15 cellular contexts compared by ENCODE assay signal in the genomic region with DNA sequence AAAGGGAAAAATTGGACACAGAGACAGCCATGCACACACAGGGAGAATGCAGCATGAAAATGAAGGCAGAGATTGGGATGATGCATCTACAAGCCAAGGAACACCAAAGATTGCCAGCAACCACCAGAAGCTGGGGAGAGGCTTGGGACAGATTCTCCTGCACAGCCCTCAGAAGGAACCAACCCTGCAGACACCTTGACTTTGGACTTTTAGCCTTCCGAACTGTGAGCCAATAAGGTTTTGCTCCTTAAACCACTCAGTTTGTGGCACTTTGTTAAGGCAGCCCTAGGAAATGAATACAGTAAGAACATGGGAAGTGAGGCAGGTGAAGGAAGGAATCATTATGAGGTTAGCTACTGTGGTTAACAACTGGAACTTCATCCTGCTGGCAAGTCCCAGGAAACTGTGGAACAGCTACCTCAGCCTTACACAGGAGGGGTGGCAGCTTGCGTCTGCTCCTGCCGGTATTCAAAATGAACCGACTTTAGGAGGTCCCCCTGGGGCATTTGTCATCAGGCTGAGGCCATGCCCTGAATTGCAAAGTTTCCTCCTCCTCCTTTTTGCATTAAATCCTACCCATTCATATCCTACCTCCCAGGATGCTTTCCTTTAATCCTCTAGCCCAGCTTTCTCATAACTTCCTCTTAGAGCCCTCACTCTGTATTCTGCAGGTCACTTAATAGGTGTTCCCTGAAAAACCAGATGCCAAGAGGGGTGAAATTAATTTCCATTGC. TPM values are rescaled to one million over a fixed set of nuclear protein-coding genes. Genes with fewer than 3 reads are reported as not detected.
DNase-seq lines count a peak whose midpoint lies in the region; ATAC-seq and TF ChIP-seq lines count a peak whose summit lies in the region.
"Had no signal": no experiment of that assay in that cellular context is flagged by ENCODE, and none has a peak within 500 bp of the region (broad histone marks: within the 10 kb centered on the region; RNA-seq: fewer than 3 reads in every experiment).

No MANE protein-coding gene starts in this region.

- no peak for DNase-seq in activated CD4-positive, alpha-beta T cell treated with anti-CD3 and anti-CD28 coated beads, Interleukin-2, amount 10 ng/mL, durations not matched to agents 24 days and 14 days
- no peak for DNase-seq in activated CD4-positive, alpha-beta T cell treated with anti-CD3 and anti-CD28 coated beads for 4 hours
- DNase-seq in activated naive CD8-positive, alpha-beta T cell treated with anti-CD3 and anti-CD28 coated beads, Interleukin-2, amount 50 U/mL, for 24 hours, result no peak
- DNase-seq in natural killer cell, result no peak
- DNase-seq: activated effector memory CD4-positive, alpha-beta T cell treated with Interleukin-2 at 50 U/mL for 16 hours; body of pancreas; effector CD8-positive, alpha-beta T cell; PC-9 had no signal

- no peaks in the 10 kb centered on the region for H3K4me1 ChIP-seq in HEK293 (ENCODE audit: control insufficient read depth, insufficient read depth, low read length)

- no peak overlapping the region for H3K27ac ChIP-seq in HEK293 (ENCODE audit: extremely low read depth, low read depth, low read length)
- H3K27ac ChIP-seq: body of pancreas, PC-9 had no signal

- CTCF ChIA-PET in HEK293 (lab: Yijun Ruan, JAX), result interaction anchor here (0.6 to 1.2 kb wide), 2 partner anchors 38 to 53 kb away, joined by 3 to 4 read pairs; no protein-coding TSS in a partner anchor

- H3K27me3 Mint-ChIP-seq in activated CD4-positive, alpha-beta T cell treated with anti-CD3 and anti-CD28 coated beads, Interleukin-2, amount 10 ng/mL, durations not matched to agents 24 days and 14 days, result no peaks in the 10 kb centered on the region
- H3K27me3 Mint-ChIP-seq in activated naive CD8-positive, alpha-beta T cell treated with anti-CD3 and anti-CD28 coated beads, Interleukin-2, amount 50 U/mL, for 24 hours, result no peaks in the 10 kb centered on the region
- no peaks in the 10 kb centered on the region for H3K27me3 Mint-ChIP-seq in natural killer cell (ENCODE audit: low read depth in 2 of 2)

- H3K36me3 ChIP-seq in HEK293 (ENCODE audit: control insufficient read depth in 2 of 2, insufficient read depth in 1 of 2, low read length in 2 of 2), result no peaks in the 10 kb centered on the region

- no peak for TF ChIP-seq CTCF in HEK293 (tag by site-specific recombination; IDR thresholded peaks at IDR 0.05)
- TF ChIP-seq CTCF in natural killer cell (IDR thresholded peaks at IDR 0.05), result no peak

- no peaks in the 10 kb centered on the region for H3K9me3 Mint-ChIP-seq in activated CD4-positive, alpha-beta T cell treated with anti-CD3 and anti-CD28 coated beads, Interleukin-2, amount 10 ng/mL, durations not matched to agents 24 days and 14 days
- no peaks in the 10 kb centered on the region for H3K9me3 Mint-ChIP-seq in activated naive CD8-positive, alpha-beta T cell treated with anti-CD3 and anti-CD28 coated beads, Interleukin-2, amount 50 U/mL, for 24 hours
- H3K9me3 Mint-ChIP-seq in natural killer cell, result no peaks in the 10 kb centered on the region

- peaks cover 63% of the 10 kb centered on the region for H3K36me3 Mint-ChIP-seq in activated CD4-positive, alpha-beta T cell treated with anti-CD3 and anti-CD28 coated beads, Interleukin-2, amount 10 ng/mL, durations not matched to agents 24 days and 14 days (ENCODE audit: low read depth)
- peaks cover 65% of the 10 kb centered on the region for H3K36me3 Mint-ChIP-seq in activated naive CD8-positive, alpha-beta T cell treated with anti-CD3 and anti-CD28 coated beads, Interleukin-2, amount 50 U/mL, for 24 hours (ENCODE audit: low read depth)
- peaks cover 39% of the 10 kb centered on the region for H3K36me3 Mint-ChIP-seq in natural killer cell

- H3K27ac Mint-ChIP-seq in activated CD4-positive, alpha-beta T cell treated with anti-CD3 and anti-CD28 coated beads, Interleukin-2, amount 10 ng/mL, durations not matched to agents 24 days and 14 days, result peak overlapping the region; percentile 83
- H3K27ac Mint-ChIP-seq in activated naive CD8-positive, alpha-beta T cell treated with anti-CD3 and anti-CD28 coated beads, Interleukin-2, amount 50 U/mL, for 24 hours, result peak overlapping the region; percentile 93
- peak overlapping the region; percentile 91 to 100 for H3K27ac Mint-ChIP-seq in natural killer cell

- peaks cover 81% of the 10 kb centered on the region for H3K4me1 Mint-ChIP-seq in activated CD4-positive, alpha-beta T cell treated with anti-CD3 and anti-CD28 coated beads, Interleukin-2, amount 10 ng/mL, durations not matched to agents 24 days and 14 days
- H3K4me1 Mint-ChIP-seq in activated naive CD8-positive, alpha-beta T cell treated with anti-CD3 and anti-CD28 coated beads, Interleukin-2, amount 50 U/mL, for 24 hours, result peaks cover 92% of the 10 kb centered on the region
- peaks cover 99 to 100% of the 10 kb centered on the region in 2 donors for H3K4me1 Mint-ChIP-seq in natural killer cell

- ATAC-seq in activated naive CD8-positive, alpha-beta T cell treated with anti-CD3 and anti-CD28 coated beads, Interleukin-2, amount 50 U/mL, for 24 hours, result no peak
- no peak for ATAC-seq in natural killer cell
- ATAC-seq in GM19324 (IDR thresholded peaks at IDR 0.05; ENCODE audit: low FRiP score, unreplicated experiment), result no peak
- no peak for ATAC-seq in HG03280 (IDR thresholded peaks at IDR 0.05; ENCODE audit: unreplicated experiment)
- ATAC-seq in HG03097 (IDR thresholded peaks at IDR 0.05; ENCODE audit: low FRiP score, unreplicated experiment), result no peak
- ATAC-seq: body of pancreas had no signal

- H3K4me3 Mint-ChIP-seq in activated CD4-positive, alpha-beta T cell treated with anti-CD3 and anti-CD28 coated beads, Interleukin-2, amount 10 ng/mL, durations not matched to agents 24 days and 14 days, result peak overlapping the region; percentile 76
- peak overlapping the region; percentile 19 for H3K4me3 Mint-ChIP-seq in activated naive CD8-positive, alpha-beta T cell treated with anti-CD3 and anti-CD28 coated beads, Interleukin-2, amount 50 U/mL, for 24 hours
- H3K4me3 Mint-ChIP-seq in natural killer cell, result peak overlapping the region; percentile 77

- intact Hi-C loops in activated CD4-positive, alpha-beta T cell treated with anti-CD3 and anti-CD28 coated beads, Interleukin-2, amount 10 ng/mL, durations not matched to agents 24 days and 14 days (cut with micrococcal nuclease), result no loop called here
- intact Hi-C loops in natural killer cell (cut with micrococcal nuclease), result no loop called here

- H3K9me3 ChIP-seq in HEK293 (ENCODE audit: control insufficient read depth, insufficient read depth, low read depth, low read length), result no peaks in the 10 kb centered on the region
- H3K9me3 ChIP-seq: body of pancreas had no signal

- H3K4me3 ChIP-seq in HEK293 (ENCODE audit: low read depth, low read length), result no peak overlapping the region
- H3K4me3 ChIP-seq: body of pancreas, lung, PC-9 had no signal

- POLR2A ChIA-PET in HEK293 (lab: Yijun Ruan, JAX), result no interaction called here

TF ChIP-seq in HEK293, 187 proteins besides CTCF, POLR2A, EP300 and RAD21:
- TF ChIP-seq ZNF548 (tag by site-specific recombination; IDR thresholded peaks at IDR 0.05) (peak; percentile 85), ZNF510 (tag by site-specific recombination; IDR thresholded peaks at IDR 0.05; ENCODE audit: insufficient replicate concordance) (peak; percentile 72)
- TF ChIP-seq, protein P1, sequence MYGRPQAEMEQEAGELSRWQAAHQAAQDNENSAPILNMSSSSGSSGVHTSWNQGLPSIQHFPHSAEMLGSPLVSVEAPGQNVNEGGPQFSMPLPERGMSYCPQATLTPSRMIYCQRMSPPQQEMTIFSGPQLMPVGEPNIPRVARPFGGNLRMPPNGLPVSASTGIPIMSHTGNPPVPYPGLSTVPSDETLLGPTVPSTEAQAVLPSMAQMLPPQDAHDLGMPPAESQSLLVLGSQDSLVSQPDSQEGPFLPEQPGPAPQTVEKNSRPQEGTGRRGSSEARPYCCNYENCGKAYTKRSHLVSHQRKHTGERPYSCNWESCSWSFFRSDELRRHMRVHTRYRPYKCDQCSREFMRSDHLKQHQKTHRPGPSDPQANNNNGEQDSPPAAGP (tag by site-specific recombination; IDR thresholded peaks at IDR 0.05), result no peak

RNA-seq across cellular contexts. Expression of a gene that starts 15.4 kb away (rescaled TPM):
- total RNA-seq in activated CD4-positive, alpha-beta T cell treated with anti-CD3 and anti-CD28 coated beads, Interleukin-2, amount 10 ng/mL, durations not matched to agents 24 days and 14 days, result 183 and 186 TPM in 2 replicates
- total RNA-seq in natural killer cell, result 1,000 to 10,000 TPM; 1,027 to 1,374 (median 1,309) TPM
- total RNA-seq: fibroblast of villous mesenchyme, HT-29, PC-9 had no signal

RNA-seq across cellular contexts. Expression of a gene that starts 50.7 kb away (rescaled TPM):
- total RNA-seq in activated CD4-positive, alpha-beta T cell treated with anti-CD3 and anti-CD28 coated beads, Interleukin-2, amount 10 ng/mL, durations not matched to agents 24 days and 14 days, result 12.3 and 13.6 TPM in 2 replicates
- 10 to 100 TPM in 1 of 3 donors, 1 to 10 TPM in 2; 6.7 to 15.8 (median 8.9) TPM for total RNA-seq in natural killer cell

Comparison
In these comparisons a context has a peak if more than half of its experiments do, and no peak if none do; other contexts are left out.
1. H3K4me3 Mint-ChIP-seq: peak in every context shown above with its lines; median percentile 77 in natural killer cell; 76 in activated CD4-positive, alpha-beta T cell treated with anti-CD3 and anti-CD28 coated beads, Interleukin-2, amount 10 ng/mL, durations not matched to agents 24 days and 14 days; 19 in activated naive CD8-positive, alpha-beta T cell treated with anti-CD3 and anti-CD28 coated beads, Interleukin-2, amount 50 U/mL, for 24 hours.